In genomic region chr11:124865902-124866851, GRCh38 we compare ENCODE assay signal across 9 cellular contexts. TPM values are rescaled to one million over a fixed set of nuclear protein-coding genes. Genes with fewer than 3 reads are reported as not detected.
DNase-seq lines count a peak whose midpoint lies in the region; ATAC-seq, FAIRE-seq and TF ChIP-seq lines count a peak whose summit lies in the region.
"Had no signal": no experiment of that assay in that cellular context is flagged by ENCODE, and none has a peak within 500 bp of the region (broad histone marks: within the 10 kb centered on the region; RNA-seq: fewer than 3 reads in every experiment).

No MANE protein-coding gene starts in this region.

- in situ Hi-C loops in KBM-7 (cut with MboI; ENCODE audit: low pct_unique_long_range_greater_than_20kb, low sequenced_read_pairs) = no loop called here

- H3K27ac ChIP-seq in upper lobe of left lung = no peak overlapping the region

- POLR2A ChIA-PET in naive thymus-derived CD8-positive, alpha-beta T cell (lab: Charles Lee) = interaction anchor here (2.8 kb wide), 1 partner anchor 10 kb away, joined by 18 read pairs; no protein-coding TSS in a partner anchor

- DNase-seq in GM12892 (ENCODE audit: insufficient read length) = peak; percentile 59
- DNase-seq in KBM-7 = peak; percentile 46
- DNase-seq in activated CD8-positive, alpha-beta memory T cell treated with anti-CD3 and anti-CD28 coated beads, Interleukin-2, amount 50 U/mL, for 4 hours = peak; percentile 56
- DNase-seq in epithelial cell of proximal tubule (ENCODE audit: low read depth) = no peak
- peak in 9 of 10 donors; percentile 19 to 70 (median 49) for DNase-seq in naive thymus-derived CD8-positive, alpha-beta T cell
- peak in 1 of 2 donors; percentile 94 for DNase-seq in upper lobe of left lung
- no peak for DNase-seq in NCI-H510A treated with DMSO at 0.1 percent for 48 hours (lab: John Stamatoyannopoulos, UW)
- DNase-seq in COR-L47 (lab: John Stamatoyannopoulos, UW) = no peak

- TF ChIP-seq EP300 in upper lobe of left lung (IDR thresholded peaks at IDR 0.05) = no peak

- H3K27ac Mint-ChIP-seq in naive thymus-derived CD8-positive, alpha-beta T cell = no peak overlapping the region
- H3K27ac Mint-ChIP-seq: activated naive CD4-positive, alpha-beta T cell treated with anti-CD3 and anti-CD28 coated beads, Interleukin-2, amount 50 U/mL, for 24 hours had no signal

- FAIRE-seq in GM12892 (lab: Jason Lieb, UNC) = no peak

- peaks cover 0 to 2% (median 0%) of the 10 kb centered on the region in 3 donors for H3K36me3 Mint-ChIP-seq in naive thymus-derived CD8-positive, alpha-beta T cell

- H3K27me3 ChIP-seq in upper lobe of left lung = peaks cover 2 to 66% (median 43%) of the 10 kb centered on the region in 4 donors

- TF ChIP-seq CTCF in epithelial cell of proximal tubule (conservative IDR thresholded peaks at IDR 0.05; ENCODE audit: low read depth, low read length) (peak; percentile 73), upper lobe of left lung (IDR thresholded peaks at IDR 0.05) (peak; percentile 71 to 88 (median 77))

- H3K4me3 ChIP-seq in epithelial cell of proximal tubule (ENCODE audit: low read depth, low read length) (peak overlapping the region; percentile 33), upper lobe of left lung (peak overlapping the region in 3 of 4 donors; percentile 9 to 36 (median 17))

- WGBS in upper lobe of left lung, 2 donors = 5 to 6% methylated on average over 17 to 51 of the region's 62 CpGs

- peaks cover 61 to 94% (median 81%) of the 10 kb centered on the region in 5 donors for H3K27me3 Mint-ChIP-seq in naive thymus-derived CD8-positive, alpha-beta T cell

- H3K4me1 Mint-ChIP-seq in naive thymus-derived CD8-positive, alpha-beta T cell = peaks cover 31 to 69% (median 52%) of the 10 kb centered on the region in 4 donors

- no peaks in the 10 kb centered on the region for H3K36me3 ChIP-seq in upper lobe of left lung

- TF ChIP-seq POLR2A in GM12892 (IDR thresholded peaks at IDR 0.05; ENCODE audit: low read depth, low read length) (no peak), upper lobe of left lung (IDR thresholded peaks at IDR 0.05) (no peak)

- H3K4me3 Mint-ChIP-seq in naive thymus-derived CD8-positive, alpha-beta T cell = peak overlapping the region; percentile 2 to 70 (median 47)
- H3K4me3 Mint-ChIP-seq: activated naive CD4-positive, alpha-beta T cell treated with anti-CD3 and anti-CD28 coated beads, Interleukin-2, amount 50 U/mL, for 24 hours had no signal

- H3K9me3 ChIP-seq in upper lobe of left lung = no peaks in the 10 kb centered on the region

- H3K4me1 ChIP-seq in upper lobe of left lung = peaks cover 50 to 66% (median 56%) of the 10 kb centered on the region in 4 donors

- no peaks in the 10 kb centered on the region for H3K9me3 Mint-ChIP-seq in naive thymus-derived CD8-positive, alpha-beta T cell
- H3K9me3 Mint-ChIP-seq: activated naive CD4-positive, alpha-beta T cell treated with anti-CD3 and anti-CD28 coated beads, Interleukin-2, amount 50 U/mL, for 24 hours had no signal

- peak; percentile 64 to 66 for ATAC-seq in naive thymus-derived CD8-positive, alpha-beta T cell
- peak in 1 of 2 donors; percentile 75 for ATAC-seq in upper lobe of left lung (ENCODE audit: low FRiP score in 2 of 2)

RNA-seq across cellular contexts. Expression of gene ROBO3, which starts 0.9 kb away (rescaled TPM):
- polyA plus RNA-seq in GM12892 (2012; ENCODE audit: missing spikeins) = 1.0 TPM
- total RNA-seq in epithelial cell of proximal tubule (18.9 and 30.6 TPM in 2 replicates), upper lobe of left lung (10 to 100 TPM in 2 of 6 donors, 1 to 10 TPM in 4; 6.4 to 40.9 (median 7.5) TPM)
- 10 to 100 TPM; 49.4 to 55.0 TPM for total RNA-seq in naive thymus-derived CD8-positive, alpha-beta T cell
- polyA plus RNA-seq in naive thymus-derived CD8-positive, alpha-beta T cell = 1 to 10 TPM; 5.8 to 7.0 (median 6.9) TPM

RNA-seq across cellular contexts. Expression of gene ROBO4, which starts 31.5 kb away (rescaled TPM):
- polyA plus RNA-seq in GM12892 (2012; ENCODE audit: missing spikeins) = not detected
- total RNA-seq in epithelial cell of proximal tubule = 1.4 and 1.9 TPM in 2 replicates
- total RNA-seq in naive thymus-derived CD8-positive, alpha-beta T cell = not detected
- polyA plus RNA-seq in naive thymus-derived CD8-positive, alpha-beta T cell = under 1 TPM in 1 of 3 donors, not detected in 2; 0.04 TPM
- 100 to 1,000 TPM in 2 of 6 donors, 10 to 100 TPM in 4; 17.3 to 111 (median 50.2) TPM for total RNA-seq in upper lobe of left lung

RNA-seq across cellular contexts. Expression of gene HEPN1, which starts 52.9 kb away (rescaled TPM):
- not detected for polyA plus RNA-seq in GM12892 (2012; ENCODE audit: missing spikeins)
- total RNA-seq in epithelial cell of proximal tubule (not detected in 2 replicates), upper lobe of left lung (not detected)
- total RNA-seq in naive thymus-derived CD8-positive, alpha-beta T cell = not detected
- not detected for polyA plus RNA-seq in naive thymus-derived CD8-positive, alpha-beta T cell

Comparison
In these comparisons a context has a peak if more than half of its experiments do, and no peak if none do; other contexts are left out.
1. DNase-seq: peak in GM12892 (single experiment), KBM-7 (single experiment), activated CD8-positive, alpha-beta memory T cell treated with anti-CD3 and anti-CD28 coated beads, Interleukin-2, amount 50 U/mL, for 4 hours (single experiment) and naive thymus-derived CD8-positive, alpha-beta T cell (9 of 10); none in epithelial cell of proximal tubule (single experiment), NCI-H510A treated with DMSO at 0.1 percent for 48 hours (single experiment) and COR-L47 (single experiment).